Comparison of ENCODE assay signal across 19 cellular contexts in the genomic region with DNA sequence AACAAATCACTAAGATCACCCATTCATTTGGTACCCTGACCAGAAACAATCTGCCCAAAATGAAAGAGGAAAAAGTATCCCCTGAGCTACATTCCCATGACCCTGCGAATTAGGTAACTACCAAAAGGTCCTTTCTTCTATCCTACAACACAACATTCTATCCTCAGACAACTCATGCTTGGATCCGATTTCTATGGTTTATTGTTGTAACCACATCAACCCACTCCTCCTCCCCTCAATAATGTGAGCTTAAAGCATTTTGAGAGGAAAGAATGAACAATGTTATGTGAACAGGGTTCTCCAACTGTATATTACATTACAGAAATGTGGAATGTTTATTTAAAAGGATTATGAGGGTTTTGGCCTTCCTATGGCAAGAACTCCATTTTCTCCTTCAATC.
"Had no signal": no experiment of that assay in that cellular context is flagged by ENCODE, and none has a peak within 500 bp of the region (broad histone marks: within the 10 kb centered on the region; RNA-seq: fewer than 3 reads in every experiment).

No MANE protein-coding gene starts in this region.

- H3K36me3 Mint-ChIP-seq: natural killer cell had no signal

- ATAC-seq: activated T-cell treated with anti-CD3 and anti-CD28 coated beads, Interleukin-2, amount 50 U/mL, for 4 hours; left lobe of liver; T-cell had no signal

- H3K27me3 ChIP-seq: ascending aorta, vagina had no signal

- DNase-seq: activated CD4-positive, alpha-beta memory T cell treated with anti-CD3 and anti-CD28 coated beads for 36 hours; activated effector memory CD4-positive, alpha-beta T cell treated with anti-CD3 and anti-CD28 coated beads, Interleukin-2, amount 50 U/mL, for 16 hours; activated T-cell treated with anti-CD3 and anti-CD28 coated beads, Interleukin-2, amount 50 U/mL, for 4 hours; central memory CD4-positive, alpha-beta T cell; dermis blood vessel endothelial cell; endodermal cell; erythroblast; immature natural killer cell; mammary epithelial cell; natural killer cell; stimulated activated CD4-positive, alpha-beta T cell treated with anti-CD3 and anti-CD28 coated beads, Interleukin-2, amount 100 ng/mL, for 48 hours; stimulated activated naive CD4-positive, alpha-beta T cell treated with Interleukin-2 at 50 U/mL for 16 hours; T-cell; T1000 had no signal

- H3K27ac Mint-ChIP-seq: activated CD4-positive, alpha-beta memory T cell treated with anti-CD3 and anti-CD28 coated beads for 36 hours; activated naive CD8-positive, alpha-beta T cell; endodermal cell; T-cell had no signal

- H3K27me3 Mint-ChIP-seq: activated CD4-positive, alpha-beta memory T cell treated with anti-CD3 and anti-CD28 coated beads for 36 hours; activated naive CD8-positive, alpha-beta T cell; T-cell had no signal

- H3K4me3 ChIP-seq: ascending aorta, thoracic aorta, vagina had no signal

- H3K36me3 ChIP-seq: ascending aorta, thoracic aorta, vagina had no signal

- H3K9me3 Mint-ChIP-seq: activated CD4-positive, alpha-beta memory T cell treated with anti-CD3 and anti-CD28 coated beads for 36 hours; activated T-cell treated with anti-CD3 and anti-CD28 coated beads, Interleukin-2, amount 50 U/mL, for 4 hours; endodermal cell; immature natural killer cell; natural killer cell; T-cell had no signal

- H3K4me3 Mint-ChIP-seq: activated CD4-positive, alpha-beta memory T cell treated with anti-CD3 and anti-CD28 coated beads for 36 hours; activated naive CD8-positive, alpha-beta T cell; activated T-cell treated with anti-CD3 and anti-CD28 coated beads, Interleukin-2, amount 50 U/mL, for 4 hours; endodermal cell; natural killer cell; T-cell had no signal

- H3K27ac ChIP-seq: ascending aorta, thoracic aorta, vagina had no signal

- H3K9me3 ChIP-seq: ascending aorta, thoracic aorta, vagina had no signal
